8 cellular contexts compared by ENCODE assay signal in genomic region chr20:33415948-33416347, GRCh38. TPM values are rescaled to one million over a fixed set of nuclear protein-coding genes. Genes with fewer than 3 reads are reported as not detected.
DNase-seq lines count a peak whose midpoint lies in the region; ATAC-seq, FAIRE-seq and TF ChIP-seq lines count a peak whose summit lies in the region.

No MANE protein-coding gene starts in this region.

- 53% methylated on average over 8 of the region's 8 CpGs for WGBS in A549 (ENCODE audit: missing lambda C conversion rate)
- 78% methylated on average over 8 of the region's 8 CpGs for WGBS in SK-N-SH (ENCODE audit: low lambda C conversion rate)

- no peaks in the 10 kb centered on the region for H3K27me3 ChIP-seq in SK-N-SH (ENCODE audit: insufficient read depth)

- peak; percentile 31 to 56; a peak in 3 of 5 replicates for TF ChIP-seq RAD21 in A549 (conservative IDR thresholded peaks at IDR 0.05 in 1 of 2, IDR thresholded peaks at IDR 0.05 in 1 of 2)
- TF ChIP-seq RAD21 in SK-N-SH (IDR thresholded peaks at IDR 0.05; ENCODE audit: low read length) = peak; percentile 64

- DNase-seq in A549 (ENCODE audit: low read depth in 1 of 2, low spot score in 1 of 2) (peak; percentile 38 to 43), GM20000 (ENCODE audit: low spot score) (no peak), SK-N-SH (peak; percentile 66), globus pallidus (ENCODE audit: low spot score) (peak; percentile 59), renal cortical epithelial cell (ENCODE audit: low read depth) (peak; percentile 53), activated gamma-delta T cell treated with Interleukin-2 at 50 U/mL for 16 hours (no peak), HK-2 (ENCODE audit: unreplicated experiment) (no peak)

- H3K4me3 ChIP-seq in A549 (no peak overlapping the region), SK-N-SH (ENCODE audit: low read depth in 2 of 2, low read length in 1 of 2) (no peak overlapping the region)

- CTCF ChIA-PET in A549 (lab: Yijun Ruan, JAX) = interaction anchor here (0.6 to 1.5 kb wide), 5 partner anchors 11 to 715 kb away, joined by 3 to 4 read pairs (median 3); no protein-coding TSS in a partner anchor
- CTCF ChIA-PET in SK-N-SH (lab: Yijun Ruan, JAX) = interaction anchor here (0.6 to 1.5 kb wide), 6 partner anchors 15 to 1984 kb away, joined by 3 to 4 read pairs (median 3); partner anchors contain the start of gene CDK5RAP1

- H2AFZ ChIP-seq in SK-N-SH (ENCODE audit: low read depth) = no peak overlapping the region

- H3K9me2 ChIP-seq in SK-N-SH = no peaks in the 10 kb centered on the region

- H3K27ac ChIP-seq in A549 (no peak overlapping the region), SK-N-SH (ENCODE audit: low read depth in 2 of 2, low read length in 1 of 2) (no peak overlapping the region)

- no peaks in the 10 kb centered on the region for H4K20me1 ChIP-seq in SK-N-SH (ENCODE audit: insufficient read depth)

- POLR2A ChIA-PET in A549 (lab: Yijun Ruan, JAX) (no interaction called here), SK-N-SH (lab: Yijun Ruan, JAX) (no interaction called here)

- TF ChIP-seq CTCF in A549 (IDR thresholded peaks at IDR 0.05) = peak; percentile 36; the same call in 2 of the 3 replicates
- TF ChIP-seq CTCF in GM20000 (IDR thresholded peaks at IDR 0.05; ENCODE audit: extremely low read depth, missing control alignments) = peak; percentile 10
- TF ChIP-seq CTCF in SK-N-SH (IDR thresholded peaks at IDR 0.05) = peak; percentile 51

- H3K4me1 ChIP-seq in A549 = no peaks in the 10 kb centered on the region
- peaks cover 0 to 8% of the 10 kb centered on the region in 2 experiments; a peak in 1 of 4 replicates for H3K4me1 ChIP-seq in SK-N-SH (ENCODE audit: control insufficient read depth in 1 of 2, insufficient read depth in 2 of 2, low read depth in 1 of 2, low read length in 1 of 2)

- TF ChIP-seq EP300 in A549 (IDR thresholded peaks at IDR 0.05) = no peak
- TF ChIP-seq EP300 in SK-N-SH (IDR thresholded peaks at IDR 0.05; ENCODE audit: borderline replicate concordance in 1 of 2, low read depth in 1 of 2, low read length in 1 of 2) = no peak

- no peak for TF ChIP-seq POLR2A in A549 (IDR thresholded peaks at IDR 0.05; ENCODE audit: low read length)

- no peak overlapping the region for H3K9ac ChIP-seq in SK-N-SH

- H3K9me3 ChIP-seq in A549 = no peaks in the 10 kb centered on the region
- H3K9me3 ChIP-seq in SK-N-SH = no peaks in the 10 kb centered on the region

- no peaks in the 10 kb centered on the region for H3F3A ChIP-seq in SK-N-SH (replicated peaks; ENCODE audit: insufficient read depth)

- H3K79me2 ChIP-seq in SK-N-SH (ENCODE audit: insufficient read depth) = no peaks in the 10 kb centered on the region

- H3K4me2 ChIP-seq in A549 (no peak overlapping the region), SK-N-SH (no peak overlapping the region)

- ATAC-seq in A549 (peak; percentile 43 to 75; a peak in 4 of 6 replicates), HG03139 (IDR thresholded peaks at IDR 0.05; ENCODE audit: unreplicated experiment) (no peak)

- H3K36me3 ChIP-seq in SK-N-SH (replicated peaks in 1 of 2; ENCODE audit: control insufficient read depth in 1 of 2, insufficient read depth in 2 of 2, low read length in 1 of 2) = peaks cover 0 to 5% of the 10 kb centered on the region in 2 experiments

- FAIRE-seq in A549 (lab: Jason Lieb, UNC) = no peak

TF ChIP-seq in A549, 52 proteins besides CTCF, POLR2A, EP300 and RAD21 (continues in another document):
- TF ChIP-seq SMC3 (IDR thresholded peaks at IDR 0.05) (no peak), JUN (IDR thresholded peaks at IDR 0.05) (no peak), RNF2 (IDR thresholded peaks at IDR 0.05; ENCODE audit: borderline replicate concordance, low read depth) (no peak), PBX3 (IDR thresholded peaks at IDR 0.05) (no peak), RCOR1 (IDR thresholded peaks at IDR 0.05; ENCODE audit: low read depth, low read length) (no peak), MAZ (IDR thresholded peaks at IDR 0.05; ENCODE audit: borderline replicate concordance, low read depth, low read length) (no peak), POLR2AphosphoS2 (conservative IDR thresholded peaks at IDR 0.05; ENCODE audit: low read length) (no peak), CHD2 (IDR thresholded peaks at IDR 0.05; ENCODE audit: low read length, partially characterized antibody) (no peak)
- TF ChIP-seq, protein P1, sequence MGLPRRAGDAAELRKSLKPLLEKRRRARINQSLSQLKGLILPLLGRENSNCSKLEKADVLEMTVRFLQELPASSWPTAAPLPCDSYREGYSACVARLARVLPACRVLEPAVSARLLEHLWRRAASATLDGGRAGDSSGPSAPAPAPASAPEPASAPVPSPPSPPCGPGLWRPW (IDR thresholded peaks at IDR 0.05) = no peak
- TF ChIP-seq, protein P2, sequence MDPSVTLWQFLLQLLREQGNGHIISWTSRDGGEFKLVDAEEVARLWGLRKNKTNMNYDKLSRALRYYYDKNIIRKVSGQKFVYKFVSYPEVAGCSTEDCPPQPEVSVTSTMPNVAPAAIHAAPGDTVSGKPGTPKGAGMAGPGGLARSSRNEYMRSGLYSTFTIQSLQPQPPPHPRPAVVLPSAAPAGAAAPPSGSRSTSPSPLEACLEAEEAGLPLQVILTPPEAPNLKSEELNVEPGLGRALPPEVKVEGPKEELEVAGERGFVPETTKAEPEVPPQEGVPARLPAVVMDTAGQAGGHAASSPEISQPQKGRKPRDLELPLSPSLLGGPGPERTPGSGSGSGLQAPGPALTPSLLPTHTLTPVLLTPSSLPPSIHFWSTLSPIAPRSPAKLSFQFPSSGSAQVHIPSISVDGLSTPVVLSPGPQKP (IDR thresholded peaks at IDR 0.05; ENCODE audit: low read depth, low read length) = no peak

TF ChIP-seq in SK-N-SH, 30 proteins besides CTCF, POLR2A, EP300 and RAD21:
- no peak for TF ChIP-seq USF2 (IDR thresholded peaks at IDR 0.05; ENCODE audit: borderline replicate concordance, low read depth, low read length)
- TF ChIP-seq NRF1 (IDR thresholded peaks at IDR 0.05; ENCODE audit: low read depth, low read length) = no peak
- no peak for TF ChIP-seq PBX3 (IDR thresholded peaks at IDR 0.05)
- peak; percentile 42 for TF ChIP-seq SMC3 (IDR thresholded peaks at IDR 0.05; ENCODE audit: low read depth, low read length)
- TF ChIP-seq ZBTB33 (IDR thresholded peaks at IDR 0.05; ENCODE audit: borderline replicate concordance, low read depth) = no peak
- no peak for TF ChIP-seq ELF1 (IDR thresholded peaks at IDR 0.05)

RNA-seq across cellular contexts. Expression of gene CDK5RAP1, which starts 14.6 kb away (rescaled TPM):
- polyA plus RNA-seq in A549 (2011; rRNA removed) = 39.7 and 42.5 TPM in 2 replicates
- 33.1 and 33.7 TPM in 2 replicates for polyA plus RNA-seq in A549 (2012; cell fraction: cytosol; rRNA removed)
- polyA plus RNA-seq in A549 (2012; cell fraction: nucleus; rRNA removed) = 42.4 and 59.1 TPM in 2 replicates
- polyA plus RNA-seq in A549 (2017; fragmentation: RNase III; extraction: RNeasy Plus Mini Kit Qiagen cat#74134 plus additional on column Dnase treatment) = 39.6 to 40.4 TPM (median 40.3 TPM) in 3 replicates
- 38.7 and 41.2 TPM in 2 replicates for polyA minus RNA-seq in A549 (2011; rRNA and poly(A)+ RNA removed)
- polyA plus RNA-seq in SK-N-SH (2012; rRNA removed) = 30.5 and 33.2 TPM in 2 replicates
- polyA plus RNA-seq in SK-N-SH (2012; cell fraction: cytosol; rRNA removed) = 18.8 and 23.6 TPM in 2 replicates
- 52.5 and 75.1 TPM in 2 replicates for polyA plus RNA-seq in SK-N-SH (2012; cell fraction: nucleus; rRNA removed)
- 24.4 and 41.7 TPM in 2 replicates for total RNA-seq in renal cortical epithelial cell

RNA-seq across cellular contexts. Expression of gene SNTA1, which starts 27.6 kb away (rescaled TPM):
- polyA plus RNA-seq in A549 (2011; rRNA removed) (5.6 and 6.5 TPM in 2 replicates), A549 (2017; fragmentation: RNase III; extraction: RNeasy Plus Mini Kit Qiagen cat#74134 plus additional on column Dnase treatment) (5.5 to 6.6 TPM (median 6.4 TPM) in 3 replicates), SK-N-SH (2012; rRNA removed) (11.2 TPM in 2 replicates)
- polyA plus RNA-seq in A549 (2012; cell fraction: cytosol; rRNA removed) = 7.5 and 10.5 TPM in 2 replicates
- 6.7 and 7.2 TPM in 2 replicates for polyA plus RNA-seq in A549 (2012; cell fraction: nucleus; rRNA removed)
- 6.0 and 8.3 TPM in 2 replicates for polyA minus RNA-seq in A549 (2011; rRNA and poly(A)+ RNA removed)
- polyA plus RNA-seq in SK-N-SH (2012; cell fraction: cytosol; rRNA removed) = 6.0 and 8.9 TPM in 2 replicates
- 7.8 and 9.2 TPM in 2 replicates for polyA plus RNA-seq in SK-N-SH (2012; cell fraction: nucleus; rRNA removed)
- total RNA-seq in renal cortical epithelial cell = 11.0 and 17.0 TPM in 2 replicates

Comparison
In these comparisons a context has a peak if more than half of its experiments do, and no peak if none do; other contexts are left out.
1. DNase-seq: peak in A549 (2 of 2), SK-N-SH (single experiment), globus pallidus (single experiment) and renal cortical epithelial cell (single experiment); none in GM20000 (single experiment), activated gamma-delta T cell treated with Interleukin-2 at 50 U/mL for 16 hours (single experiment) and HK-2 (single experiment).
2. Of the 12 proteins assayed by ChIP-seq in both A549 and SK-N-SH: peak only in A549: none; only in SK-N-SH: SMC3; in both: CTCF and RAD21; in neither: 9.
3. Peak in every context shown above with its lines, with median percentiles within 50 percentile points of each other: CTCF ChIP-seq.